10 cellular contexts compared by ENCODE assay signal in the genomic region with DNA sequence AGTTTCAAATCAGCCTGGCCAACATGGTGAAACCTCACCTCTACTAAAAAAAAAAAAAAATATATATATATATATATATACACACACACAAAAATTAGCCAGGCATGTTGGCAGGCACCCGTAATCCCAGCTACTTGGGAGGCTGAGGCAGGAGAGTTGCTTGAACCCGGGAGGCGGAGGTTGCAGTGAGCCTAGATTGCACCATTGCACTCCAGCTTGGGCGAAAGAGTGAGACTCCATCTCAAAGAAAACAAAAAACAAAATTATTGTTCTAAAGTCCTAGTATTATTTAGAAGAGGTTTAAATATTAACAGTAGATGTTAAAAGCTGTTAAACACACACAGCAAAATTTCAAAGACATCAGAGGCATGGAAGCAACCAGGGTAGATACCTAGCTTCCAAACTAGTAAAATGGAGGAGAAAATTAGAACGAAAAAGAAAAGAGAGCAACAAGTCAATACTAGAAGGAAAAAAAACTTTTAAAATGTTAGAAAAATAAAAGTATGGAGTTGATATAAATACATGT. TPM values are rescaled to one million over a fixed set of nuclear protein-coding genes. Genes with fewer than 3 reads are reported as not detected.
"Had no signal": no experiment of that assay in that cellular context is flagged by ENCODE, and none has a peak within 500 bp of the region (broad histone marks: within the 10 kb centered on the region; RNA-seq: fewer than 3 reads in every experiment).

No MANE protein-coding gene starts in this region.

RNA-seq across cellular contexts. Expression of a gene that starts 46.8 kb away (rescaled TPM):
- total RNA-seq: activated naive CD4-positive, alpha-beta T cell treated with anti-CD3 and anti-CD28 coated beads for 36 hours; activated naive CD4-positive, alpha-beta T cell treated with anti-CD3 and anti-CD28 coated beads, Interleukin-2, amount 50 U/mL, for 72 hours; activated naive CD8-positive, alpha-beta T cell treated with anti-CD3 and anti-CD28 coated beads for 36 hours; activated naive CD8-positive, alpha-beta T cell treated with anti-CD3 and anti-CD28 coated beads, Interleukin-2, amount 10 ng/mL, durations not matched to agents 7 days and 5 days; activated T-cell treated with anti-CD3 and anti-CD28 coated beads, Interleukin-2, amount 50 U/mL, for 4 hours; activated T-cell treated with anti-CD3 and anti-CD28 coated beads, Interleukin-2, amount 50 U/mL, for 72 hours; activated T-helper 1 cell treated with anti-CD3 and anti-CD28 coated beads, Interleukin-12 subunit alpha, Interleukin-12 subunit beta, Interleukin-2, Interleukin-4 antibody, amounts not matched to agents 30 ng/mL and 10 ng/mL and 1 ng/mL, durations not matched to agents 14 hours and 24 hours and 36 hours; activated T-helper 17 cell treated with anti-CD3 and anti-CD28 coated beads, Interleukin-2, amount 50 U/mL, for 72 hours; activated T-helper 2 cell treated with anti-CD3 and anti-CD28 coated beads, Interferon-gamma antibody, Interleukin-2, Interleukin-4, amounts not matched to agents 10 μg/mL and 5 μg/mL and 100 μg/mL, durations not matched to agents 14 hours and 24 hours and 36 hours; ascending aorta had no signal
